10 cellular contexts compared by ENCODE assay signal in the genomic region with DNA sequence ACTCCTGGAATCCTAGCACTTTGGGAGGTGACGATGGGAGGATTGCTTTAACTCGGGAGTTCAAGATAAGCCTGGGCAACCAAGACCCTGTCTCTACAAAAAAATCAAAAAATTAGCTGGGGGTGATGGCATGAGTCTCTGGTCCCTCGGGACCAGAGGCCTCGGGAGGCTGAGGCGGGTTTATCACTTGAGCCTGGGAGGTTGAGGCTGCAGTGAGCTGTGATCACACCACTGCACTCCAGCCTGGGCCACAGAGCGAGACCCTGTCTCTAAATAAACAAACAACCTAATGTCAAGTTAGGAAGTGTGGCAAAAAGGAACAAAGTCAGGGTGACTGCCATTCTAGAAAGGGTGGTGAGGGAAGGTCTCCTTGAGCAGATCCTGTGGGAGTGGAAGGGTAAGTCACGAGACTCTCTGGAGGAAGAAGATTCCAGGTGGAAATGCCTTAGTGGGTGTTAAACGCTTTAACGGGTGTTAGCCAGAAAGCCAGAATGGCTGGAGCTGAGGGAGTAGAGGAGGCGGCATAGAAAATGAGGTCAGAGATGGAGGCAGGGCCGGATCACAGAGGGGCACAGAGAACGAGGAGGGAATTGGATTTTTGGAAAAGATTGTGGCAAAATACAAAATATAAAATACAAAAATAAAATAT.
DNase-seq lines count a peak whose midpoint lies in the region; ATAC-seq and TF ChIP-seq lines count a peak whose summit lies in the region.
"Had no signal": no experiment of that assay in that cellular context is flagged by ENCODE, and none has a peak within 500 bp of the region (broad histone marks: within the 10 kb centered on the region; RNA-seq: fewer than 3 reads in every experiment).

No MANE protein-coding gene starts in this region.

- peaks cover 42% of the 10 kb centered on the region for H3K4me1 Mint-ChIP-seq in Caco-2 (ENCODE audit: low read depth, unreplicated experiment)
- H3K4me1 Mint-ChIP-seq in activated T-helper 1 cell treated with anti-CD3 and anti-CD28 coated beads, Interleukin-12 subunit alpha, Interleukin-12 subunit beta, Interleukin-2, Interleukin-4 antibody, amounts not matched to agents 30 ng/mL and 10 ng/mL and 1 ng/mL, durations not matched to agents 14 hours and 24 hours and 36 hours (ENCODE audit: low read depth), result peaks cover 71% of the 10 kb centered on the region

- H3K4me3 Mint-ChIP-seq in Caco-2 (ENCODE audit: unreplicated experiment), result no peak overlapping the region
- no peak overlapping the region for H3K4me3 Mint-ChIP-seq in activated T-helper 1 cell treated with anti-CD3 and anti-CD28 coated beads, Interleukin-12 subunit alpha, Interleukin-12 subunit beta, Interleukin-2, Interleukin-4 antibody, amounts not matched to agents 30 ng/mL and 10 ng/mL and 1 ng/mL, durations not matched to agents 14 hours and 24 hours and 36 hours

- DNase-seq in AG04450 (ENCODE audit: low read depth, low spot score) (no peak), Caco-2 (no peak), NOMO-1 treated with DMSO at 0.1 percent for 48 hours (lab: John Stamatoyannopoulos, UW; ENCODE audit: unreplicated experiment) (no peak), T-helper 9 cell (no peak), MM.1S (no peak)
- no peak for DNase-seq in activated T-helper 1 cell treated with anti-CD3 and anti-CD28 coated beads, Interleukin-12 subunit alpha, Interleukin-12 subunit beta, Interleukin-2, Interleukin-4 antibody, amounts not matched to agents 30 ng/mL and 10 ng/mL and 1 ng/mL, durations not matched to agents 14 hours and 24 hours and 36 hours (ENCODE audit: low spot score)
- DNase-seq: erythroblast; stimulated activated naive CD4-positive, alpha-beta T cell had no signal

- H3K79me2 ChIP-seq in MM.1S (ENCODE audit: low read length), result no peaks in the 10 kb centered on the region

- peak overlapping the region; percentile 74 for H3K27ac ChIP-seq in AG04450 (ENCODE audit: low read depth, low read length)
- peak overlapping the region; percentile 36 for H3K27ac ChIP-seq in mesodermal cell (ENCODE audit: low read depth, low read length, severe bottlenecking)
- H3K27ac ChIP-seq in MM.1S (ENCODE audit: low read length), result no peak overlapping the region

- H3F3A ChIP-seq in MM.1S (ENCODE audit: insufficient read depth, low read length), result no peaks in the 10 kb centered on the region

- no peaks in the 10 kb centered on the region for H3K9me2 ChIP-seq in MM.1S (replicated peaks; ENCODE audit: insufficient read depth, low read length)

- H3K27me3 ChIP-seq in AG04450 (ENCODE audit: control insufficient read depth, insufficient read depth, low read length), result no peaks in the 10 kb centered on the region
- no peaks in the 10 kb centered on the region for H3K27me3 ChIP-seq in Caco-2 (replicated peaks; ENCODE audit: control insufficient read depth, insufficient read depth, low read length)
- H3K27me3 ChIP-seq in MM.1S (replicated peaks; ENCODE audit: insufficient read depth, low read length), result no peaks in the 10 kb centered on the region

- H4K20me1 ChIP-seq in MM.1S (ENCODE audit: insufficient read depth, low read length), result no peaks in the 10 kb centered on the region

- no peaks in the 10 kb centered on the region for H3K36me3 ChIP-seq in Caco-2 (ENCODE audit: control insufficient read depth, insufficient read depth, low read length)
- H3K36me3 ChIP-seq in mesodermal cell (ENCODE audit: control insufficient read depth, insufficient read depth, low read length), result no peaks in the 10 kb centered on the region
- no peaks in the 10 kb centered on the region for H3K36me3 ChIP-seq in MM.1S (replicated peaks; ENCODE audit: insufficient read depth, low read length)

- no peak for TF ChIP-seq CTCF in AG04450 (IDR thresholded peaks at IDR 0.05; ENCODE audit: low read depth, low read length)
- TF ChIP-seq CTCF in Caco-2 (IDR thresholded peaks at IDR 0.05; ENCODE audit: insufficient read depth in 1 of 2, low read depth in 1 of 2, low read length in 1 of 2, severe bottlenecking in 1 of 2, unreplicated experiment in 1 of 2), result no peak
- TF ChIP-seq CTCF in MM.1S (IDR thresholded peaks at IDR 0.05; ENCODE audit: low read length), result no peak

- H3K4me3 ChIP-seq in AG04450 (ENCODE audit: low read depth, low read length) (no peak overlapping the region), Caco-2 (ENCODE audit: low read depth, low read length) (no peak overlapping the region), mesodermal cell (ENCODE audit: extremely low read depth, insufficient read depth, low read length, poor library complexity, severe bottlenecking) (no peak overlapping the region), MM.1S (ENCODE audit: low read length) (no peak overlapping the region)

- H3K36me3 Mint-ChIP-seq in Caco-2 (ENCODE audit: insufficient read depth, unreplicated experiment), result no peaks in the 10 kb centered on the region
- peaks cover 12% of the 10 kb centered on the region for H3K36me3 Mint-ChIP-seq in activated T-helper 1 cell treated with anti-CD3 and anti-CD28 coated beads, Interleukin-12 subunit alpha, Interleukin-12 subunit beta, Interleukin-2, Interleukin-4 antibody, amounts not matched to agents 30 ng/mL and 10 ng/mL and 1 ng/mL, durations not matched to agents 14 hours and 24 hours and 36 hours (ENCODE audit: low read depth)

- peaks cover 10% of the 10 kb centered on the region for H3K9me3 Mint-ChIP-seq in Caco-2 (ENCODE audit: unreplicated experiment)
- H3K9me3 Mint-ChIP-seq in activated T-helper 1 cell treated with anti-CD3 and anti-CD28 coated beads, Interleukin-12 subunit alpha, Interleukin-12 subunit beta, Interleukin-2, Interleukin-4 antibody, amounts not matched to agents 30 ng/mL and 10 ng/mL and 1 ng/mL, durations not matched to agents 14 hours and 24 hours and 36 hours, result peaks cover 4% of the 10 kb centered on the region

- ATAC-seq in HG03520 (IDR thresholded peaks at IDR 0.05; ENCODE audit: unreplicated experiment), result no peak

- H2AFZ ChIP-seq in MM.1S (ENCODE audit: low read length), result no peak overlapping the region

- H3K9me3 ChIP-seq in AG04450 (ENCODE audit: control insufficient read depth, insufficient read depth, low read length) (no peaks in the 10 kb centered on the region), Caco-2 (no peaks in the 10 kb centered on the region), mesodermal cell (ENCODE audit: control insufficient read depth, low read length) (no peaks in the 10 kb centered on the region), MM.1S (replicated peaks; ENCODE audit: insufficient read depth, low read length) (no peaks in the 10 kb centered on the region)

- no peak overlapping the region for H3K4me2 ChIP-seq in MM.1S (ENCODE audit: low read depth, low read length)

- CTCF ChIA-PET in AG04450 (lab: Charles Lee), result no interaction called here
- CTCF ChIA-PET in Caco-2 (lab: Charles Lee), result no interaction called here

- no TSS peak for BruUV-seq in Caco-2 (replicated peaks; lab: Mats Ljungman, UMichigan)

- no peak overlapping the region for H3K9ac ChIP-seq in MM.1S (ENCODE audit: low read length)

- peak overlapping the region; percentile 26 for H3K27ac Mint-ChIP-seq in Caco-2 (ENCODE audit: unreplicated experiment)
- H3K27ac Mint-ChIP-seq in activated T-helper 1 cell treated with anti-CD3 and anti-CD28 coated beads, Interleukin-12 subunit alpha, Interleukin-12 subunit beta, Interleukin-2, Interleukin-4 antibody, amounts not matched to agents 30 ng/mL and 10 ng/mL and 1 ng/mL, durations not matched to agents 14 hours and 24 hours and 36 hours, result peak overlapping the region; percentile 100

- H3K4me1 ChIP-seq in Caco-2, result peaks cover 44% of the 10 kb centered on the region
- H3K4me1 ChIP-seq in mesodermal cell (ENCODE audit: control insufficient read depth, insufficient read depth, low read length, poor library complexity, severe bottlenecking), result peaks cover 42% of the 10 kb centered on the region
- no peaks in the 10 kb centered on the region for H3K4me1 ChIP-seq in MM.1S (ENCODE audit: low read length)

- POLR2A ChIA-PET in AG04450 (lab: Yijun Ruan, JAX) (interaction anchor here (1.1 to 2.3 kb wide), 2 partner anchors 30 to 95 kb away, joined by 3 to 12 read pairs; partner anchors contain the start of genes MRPS6 and SLC5A3), Caco-2 (lab: Charles Lee) (no interaction called here)

- H3K27me3 Mint-ChIP-seq in Caco-2 (ENCODE audit: insufficient read depth, unreplicated experiment), result no peaks in the 10 kb centered on the region
- no peaks in the 10 kb centered on the region for H3K27me3 Mint-ChIP-seq in activated T-helper 1 cell treated with anti-CD3 and anti-CD28 coated beads, Interleukin-12 subunit alpha, Interleukin-12 subunit beta, Interleukin-2, Interleukin-4 antibody, amounts not matched to agents 30 ng/mL and 10 ng/mL and 1 ng/mL, durations not matched to agents 14 hours and 24 hours and 36 hours (ENCODE audit: insufficient read depth)

- intact Hi-C loops in Caco-2 (cut with micrococcal nuclease; ENCODE audit: unreplicated experiment), result no loop called here
- intact Hi-C loops in activated T-helper 1 cell treated with anti-CD3 and anti-CD28 coated beads, Interleukin-12 subunit alpha, Interleukin-12 subunit beta, Interleukin-2, Interleukin-4 antibody, amounts not matched to agents 30 ng/mL and 10 ng/mL and 1 ng/mL, durations not matched to agents 14 hours and 24 hours and 36 hours (cut with micrococcal nuclease), result loop anchor here (2.0 to 5.0 kb wide), 5 partner anchors 41 to 369 kb away; no protein-coding TSS in a partner anchor

- 75 to 85% methylated on average over 6 to 9 of the region's 12 CpGs for WGBS in mesodermal cell (ENCODE audit: insufficient coverage in 2 of 2), 2 experiments
